Comparison of ENCODE assay signal across 28 cellular contexts in genomic region chr12:102334765-102335164, GRCh38.
"Had no signal": no experiment of that assay in that cellular context is flagged by ENCODE, and none has a peak within 500 bp of the region (broad histone marks: within the 10 kb centered on the region; RNA-seq: fewer than 3 reads in every experiment).

No MANE protein-coding gene starts in this region.

- H3K27ac ChIP-seq: colonic mucosa, coronary artery, dorsolateral prefrontal cortex, epithelial cell of prostate, esophagus muscularis mucosa, esophagus squamous epithelium, foreskin keratinocyte, gastroesophageal sphincter, heart left ventricle, heart right ventricle, hepatocyte had no signal

- H3K9me3 Mint-ChIP-seq: dendritic cell treated with granulocyte-macrophage colony-stimulating factor and Interleukin-4, amounts not matched to agents 40 ng/mL and 50 ng/mL, for 4 days; endodermal cell had no signal

- H3K9me3 ChIP-seq: colonic mucosa, esophagus muscularis mucosa, esophagus squamous epithelium, gastroesophageal sphincter, heart right ventricle had no signal

- H2AFZ ChIP-seq: hepatocyte had no signal

- H3K27me3 ChIP-seq: colonic mucosa, esophagus muscularis mucosa, esophagus squamous epithelium, gastroesophageal sphincter, heart left ventricle, heart right ventricle, hepatocyte had no signal

- FAIRE-seq: endometrium, endothelial cell of umbilical vein, frontal cortex had no signal

- H3K4me3 ChIP-seq: colonic mucosa, coronary artery, dorsolateral prefrontal cortex, esophagus muscularis mucosa, esophagus squamous epithelium, gastroesophageal sphincter, heart left ventricle, heart right ventricle, hepatocyte had no signal

- H3K79me2 ChIP-seq: hepatocyte had no signal

- H3K27me3 Mint-ChIP-seq: dendritic cell treated with granulocyte-macrophage colony-stimulating factor and Interleukin-4, amounts not matched to agents 40 ng/mL and 50 ng/mL, for 4 days had no signal

- H3K4me3 Mint-ChIP-seq: dendritic cell treated with granulocyte-macrophage colony-stimulating factor and Interleukin-4, amounts not matched to agents 40 ng/mL and 50 ng/mL, for 4 days; effector memory CD8-positive, alpha-beta T cell; endodermal cell had no signal

- H3K4me1 ChIP-seq: colonic mucosa, esophagus muscularis mucosa, esophagus squamous epithelium, foreskin keratinocyte, gastroesophageal sphincter, heart left ventricle, heart right ventricle had no signal

- H3K36me3 ChIP-seq: colonic mucosa, esophagus muscularis mucosa, esophagus squamous epithelium, gastroesophageal sphincter, heart left ventricle, heart right ventricle had no signal

- H3K4me1 Mint-ChIP-seq: endodermal cell had no signal

- DNase-seq: colonic mucosa; cortex of kidney; dermis blood vessel endothelial cell; dorsolateral prefrontal cortex; effector CD4-positive, alpha-beta T cell; effector CD8-positive, alpha-beta T cell; effector memory CD4-positive, alpha-beta T cell; effector memory CD8-positive, alpha-beta T cell; endodermal cell; erythroblast; esophagus squamous epithelium; foreskin fibroblast; foreskin keratinocyte; foreskin melanocyte; glutamatergic neuron; head of caudate nucleus; heart left ventricle; heart right ventricle had no signal

- H3K4me2 ChIP-seq: hepatocyte had no signal

- H3K27ac Mint-ChIP-seq: dendritic cell treated with granulocyte-macrophage colony-stimulating factor and Interleukin-4, amounts not matched to agents 40 ng/mL and 50 ng/mL, for 4 days; effector memory CD8-positive, alpha-beta T cell; endodermal cell had no signal

- ATAC-seq: effector memory CD8-positive, alpha-beta T cell; esophagus mucosa; foreskin keratinocyte; gastroesophageal sphincter; heart left ventricle; heart right ventricle had no signal
